Comparison of ENCODE assay signal across 1 cellular context in the genomic region with DNA sequence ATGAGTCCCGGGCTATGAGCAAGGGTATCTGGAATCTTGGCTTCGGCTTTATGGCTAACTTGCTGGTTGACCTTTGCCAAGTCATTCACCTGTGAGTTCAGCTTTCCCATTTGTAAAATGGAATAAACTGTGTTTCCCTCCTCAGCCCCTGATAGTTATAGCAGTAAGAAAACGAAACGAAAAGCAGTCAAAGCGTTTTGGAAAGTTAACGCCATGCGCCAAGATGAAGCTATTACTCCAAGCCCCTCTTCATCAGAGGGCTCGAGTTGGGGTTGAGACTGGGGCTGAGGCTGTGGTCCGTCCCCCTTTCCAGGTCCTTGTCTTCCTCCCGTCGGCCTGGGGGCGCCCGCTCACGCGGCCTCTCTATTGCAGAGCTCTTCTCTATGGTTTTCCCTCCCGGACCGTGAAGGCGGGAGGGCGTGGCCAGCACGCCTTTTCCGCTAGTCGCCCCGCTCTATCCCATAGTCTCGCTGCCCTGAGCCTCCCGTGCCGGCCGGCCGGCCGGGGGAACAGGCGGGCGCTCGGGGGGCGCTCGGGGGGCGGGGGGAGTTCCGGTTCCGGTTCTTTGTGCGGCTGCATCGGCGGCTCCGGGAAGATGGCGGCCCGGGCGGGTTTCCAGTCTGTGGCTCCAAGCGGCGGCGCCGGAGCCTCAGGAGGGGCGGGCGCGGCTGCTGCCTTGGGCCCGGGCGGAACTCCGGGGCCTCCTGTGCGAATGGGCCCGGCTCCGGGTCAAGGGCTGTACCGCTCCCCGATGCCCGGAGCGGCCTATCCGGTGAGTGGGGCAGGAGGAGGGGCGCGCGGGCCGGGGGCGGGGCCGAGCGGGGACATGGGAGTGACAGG.
TF ChIP-seq lines count a peak whose summit lies in the region.

A gene (plus strand): TSS at position 568 of the 840 bp plus-strand sequence. CDS start 28 bp downstream, at position 596.

TF ChIP-seq in GM12878, 131 proteins besides CTCF, POLR2A, EP300 and RAD21 (continued from another document and continues in another):
- TF ChIP-seq, protein P1, sequence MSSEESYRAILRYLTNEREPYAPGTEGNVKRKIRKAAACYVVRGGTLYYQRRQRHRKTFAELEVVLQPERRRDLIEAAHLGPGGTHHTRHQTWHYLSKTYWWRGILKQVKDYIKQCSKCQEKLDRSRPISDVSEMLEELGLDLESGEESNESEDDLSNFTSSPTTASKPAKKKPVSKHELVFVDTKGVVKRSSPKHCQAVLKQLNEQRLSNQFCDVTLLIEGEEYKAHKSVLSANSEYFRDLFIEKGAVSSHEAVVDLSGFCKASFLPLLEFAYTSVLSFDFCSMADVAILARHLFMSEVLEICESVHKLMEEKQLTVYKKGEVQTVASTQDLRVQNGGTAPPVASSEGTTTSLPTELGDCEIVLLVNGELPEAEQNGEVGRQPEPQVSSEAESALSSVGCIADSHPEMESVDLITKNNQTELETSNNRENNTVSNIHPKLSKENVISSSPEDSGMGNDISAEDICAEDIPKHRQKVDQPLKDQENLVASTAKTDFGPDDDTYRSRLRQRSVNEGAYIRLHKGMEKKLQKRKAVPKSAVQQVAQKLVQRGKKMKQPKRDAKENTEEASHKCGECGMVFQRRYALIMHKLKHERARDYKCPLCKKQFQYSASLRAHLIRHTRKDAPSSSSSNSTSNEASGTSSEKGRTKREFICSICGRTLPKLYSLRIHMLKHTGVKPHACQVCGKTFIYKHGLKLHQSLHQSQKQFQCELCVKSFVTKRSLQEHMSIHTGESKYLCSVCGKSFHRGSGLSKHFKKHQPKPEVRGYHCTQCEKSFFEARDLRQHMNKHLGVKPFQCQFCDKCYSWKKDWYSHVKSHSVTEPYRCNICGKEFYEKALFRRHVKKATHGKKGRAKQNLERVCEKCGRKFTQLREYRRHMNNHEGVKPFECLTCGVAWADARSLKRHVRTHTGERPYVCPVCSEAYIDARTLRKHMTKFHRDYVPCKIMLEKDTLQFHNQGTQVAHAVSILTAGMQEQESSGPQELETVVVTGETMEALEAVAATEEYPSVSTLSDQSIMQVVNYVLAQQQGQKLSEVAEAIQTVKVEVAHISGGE (CRISPR knock-in tag; IDR thresholded peaks at IDR 0.05), result peak; percentile 51
- TF ChIP-seq MYC (IDR thresholded peaks at IDR 0.05; ENCODE audit: insufficient read depth, insufficient read length, insufficient replicate concordance, low read length, severe bottlenecking) (no peak), ZNF24 (IDR thresholded peaks at IDR 0.05) (0 out of 2 replicates have a peak, but pooled peaks have one; percentile 60), IKZF1 (conservative IDR thresholded peaks at IDR 0.05) (peak; percentile 76), CHD1 (IDR thresholded peaks at IDR 0.05; ENCODE audit: low read depth, low read length) (no peak), FOXK2 (IDR thresholded peaks at IDR 0.05) (no peak; the same call in 1 of the 2 replicates), NR2C1 (IDR thresholded peaks at IDR 0.05) (peak; percentile 42; the same call in 1 of the 2 replicates), LARP7 (IDR thresholded peaks at IDR 0.05) (peak; percentile 66; the same call in 1 of the 2 replicates), HCFC1 (IDR thresholded peaks at IDR 0.05; ENCODE audit: low read length) (peak; percentile 65; the same call in 1 of the 2 replicates), ETV6 (conservative IDR thresholded peaks at IDR 0.05 in 1 of 2, IDR thresholded peaks at IDR 0.05 in 1 of 2; ENCODE audit: borderline replicate concordance in 1 of 2, low read depth in 1 of 2) (no peak), KAT2A (conservative IDR thresholded peaks at IDR 0.05; ENCODE audit: control insufficient read depth, low read depth, low read length) (no peak), RBBP5 (conservative IDR thresholded peaks at IDR 0.05) (no peak), JUNB (IDR thresholded peaks at IDR 0.05) (no peak), CBX3 (IDR thresholded peaks at IDR 0.05; ENCODE audit: borderline replicate concordance, low read depth) (no peak), SREBF1 (IDR thresholded peaks at IDR 0.05; ENCODE audit: low read length) (no peak)
- TF ChIP-seq, protein P2, sequence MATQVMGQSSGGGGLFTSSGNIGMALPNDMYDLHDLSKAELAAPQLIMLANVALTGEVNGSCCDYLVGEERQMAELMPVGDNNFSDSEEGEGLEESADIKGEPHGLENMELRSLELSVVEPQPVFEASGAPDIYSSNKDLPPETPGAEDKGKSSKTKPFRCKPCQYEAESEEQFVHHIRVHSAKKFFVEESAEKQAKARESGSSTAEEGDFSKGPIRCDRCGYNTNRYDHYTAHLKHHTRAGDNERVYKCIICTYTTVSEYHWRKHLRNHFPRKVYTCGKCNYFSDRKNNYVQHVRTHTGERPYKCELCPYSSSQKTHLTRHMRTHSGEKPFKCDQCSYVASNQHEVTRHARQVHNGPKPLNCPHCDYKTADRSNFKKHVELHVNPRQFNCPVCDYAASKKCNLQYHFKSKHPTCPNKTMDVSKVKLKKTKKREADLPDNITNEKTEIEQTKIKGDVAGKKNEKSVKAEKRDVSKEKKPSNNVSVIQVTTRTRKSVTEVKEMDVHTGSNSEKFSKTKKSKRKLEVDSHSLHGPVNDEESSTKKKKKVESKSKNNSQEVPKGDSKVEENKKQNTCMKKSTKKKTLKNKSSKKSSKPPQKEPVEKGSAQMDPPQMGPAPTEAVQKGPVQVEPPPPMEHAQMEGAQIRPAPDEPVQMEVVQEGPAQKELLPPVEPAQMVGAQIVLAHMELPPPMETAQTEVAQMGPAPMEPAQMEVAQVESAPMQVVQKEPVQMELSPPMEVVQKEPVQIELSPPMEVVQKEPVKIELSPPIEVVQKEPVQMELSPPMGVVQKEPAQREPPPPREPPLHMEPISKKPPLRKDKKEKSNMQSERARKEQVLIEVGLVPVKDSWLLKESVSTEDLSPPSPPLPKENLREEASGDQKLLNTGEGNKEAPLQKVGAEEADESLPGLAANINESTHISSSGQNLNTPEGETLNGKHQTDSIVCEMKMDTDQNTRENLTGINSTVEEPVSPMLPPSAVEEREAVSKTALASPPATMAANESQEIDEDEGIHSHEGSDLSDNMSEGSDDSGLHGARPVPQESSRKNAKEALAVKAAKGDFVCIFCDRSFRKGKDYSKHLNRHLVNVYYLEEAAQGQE (IDR thresholded peaks at IDR 0.05; ENCODE audit: low read depth, low read length), result no peak
- TF ChIP-seq, protein P3, sequence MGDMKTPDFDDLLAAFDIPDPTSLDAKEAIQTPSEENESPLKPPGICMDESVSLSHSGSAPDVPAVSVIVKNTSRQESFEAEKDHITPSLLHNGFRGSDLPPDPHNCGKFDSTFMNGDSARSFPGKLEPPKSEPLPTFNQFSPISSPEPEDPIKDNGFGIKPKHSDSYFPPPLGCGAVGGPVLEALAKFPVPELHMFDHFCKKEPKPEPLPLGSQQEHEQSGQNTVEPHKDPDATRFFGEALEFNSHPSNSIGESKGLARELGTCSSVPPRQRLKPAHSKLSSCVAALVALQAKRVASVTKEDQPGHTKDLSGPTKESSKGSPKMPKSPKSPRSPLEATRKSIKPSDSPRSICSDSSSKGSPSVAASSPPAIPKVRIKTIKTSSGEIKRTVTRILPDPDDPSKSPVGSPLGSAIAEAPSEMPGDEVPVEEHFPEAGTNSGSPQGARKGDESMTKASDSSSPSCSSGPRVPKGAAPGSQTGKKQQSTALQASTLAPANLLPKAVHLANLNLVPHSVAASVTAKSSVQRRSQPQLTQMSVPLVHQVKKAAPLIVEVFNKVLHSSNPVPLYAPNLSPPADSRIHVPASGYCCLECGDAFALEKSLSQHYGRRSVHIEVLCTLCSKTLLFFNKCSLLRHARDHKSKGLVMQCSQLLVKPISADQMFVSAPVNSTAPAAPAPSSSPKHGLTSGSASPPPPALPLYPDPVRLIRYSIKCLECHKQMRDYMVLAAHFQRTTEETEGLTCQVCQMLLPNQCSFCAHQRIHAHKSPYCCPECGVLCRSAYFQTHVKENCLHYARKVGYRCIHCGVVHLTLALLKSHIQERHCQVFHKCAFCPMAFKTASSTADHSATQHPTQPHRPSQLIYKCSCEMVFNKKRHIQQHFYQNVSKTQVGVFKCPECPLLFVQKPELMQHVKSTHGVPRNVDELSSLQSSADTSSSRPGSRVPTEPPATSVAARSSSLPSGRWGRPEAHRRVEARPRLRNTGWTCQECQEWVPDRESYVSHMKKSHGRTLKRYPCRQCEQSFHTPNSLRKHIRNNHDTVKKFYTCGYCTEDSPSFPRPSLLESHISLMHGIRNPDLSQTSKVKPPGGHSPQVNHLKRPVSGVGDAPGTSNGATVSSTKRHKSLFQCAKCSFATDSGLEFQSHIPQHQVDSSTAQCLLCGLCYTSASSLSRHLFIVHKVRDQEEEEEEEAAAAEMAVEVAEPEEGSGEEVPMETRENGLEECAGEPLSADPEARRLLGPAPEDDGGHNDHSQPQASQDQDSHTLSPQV (IDR thresholded peaks at IDR 0.05), result peak; percentile 52; the same call in 1 of the 2 replicates
- TF ChIP-seq, protein P4, sequence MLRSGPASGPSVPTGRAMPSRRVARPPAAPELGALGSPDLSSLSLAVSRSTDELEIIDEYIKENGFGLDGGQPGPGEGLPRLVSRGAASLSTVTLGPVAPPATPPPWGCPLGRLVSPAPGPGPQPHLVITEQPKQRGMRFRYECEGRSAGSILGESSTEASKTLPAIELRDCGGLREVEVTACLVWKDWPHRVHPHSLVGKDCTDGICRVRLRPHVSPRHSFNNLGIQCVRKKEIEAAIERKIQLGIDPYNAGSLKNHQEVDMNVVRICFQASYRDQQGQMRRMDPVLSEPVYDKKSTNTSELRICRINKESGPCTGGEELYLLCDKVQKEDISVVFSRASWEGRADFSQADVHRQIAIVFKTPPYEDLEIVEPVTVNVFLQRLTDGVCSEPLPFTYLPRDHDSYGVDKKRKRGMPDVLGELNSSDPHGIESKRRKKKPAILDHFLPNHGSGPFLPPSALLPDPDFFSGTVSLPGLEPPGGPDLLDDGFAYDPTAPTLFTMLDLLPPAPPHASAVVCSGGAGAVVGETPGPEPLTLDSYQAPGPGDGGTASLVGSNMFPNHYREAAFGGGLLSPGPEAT (IDR thresholded peaks at IDR 0.05; ENCODE audit: low read depth), result no peak
- TF ChIP-seq, protein P5, sequence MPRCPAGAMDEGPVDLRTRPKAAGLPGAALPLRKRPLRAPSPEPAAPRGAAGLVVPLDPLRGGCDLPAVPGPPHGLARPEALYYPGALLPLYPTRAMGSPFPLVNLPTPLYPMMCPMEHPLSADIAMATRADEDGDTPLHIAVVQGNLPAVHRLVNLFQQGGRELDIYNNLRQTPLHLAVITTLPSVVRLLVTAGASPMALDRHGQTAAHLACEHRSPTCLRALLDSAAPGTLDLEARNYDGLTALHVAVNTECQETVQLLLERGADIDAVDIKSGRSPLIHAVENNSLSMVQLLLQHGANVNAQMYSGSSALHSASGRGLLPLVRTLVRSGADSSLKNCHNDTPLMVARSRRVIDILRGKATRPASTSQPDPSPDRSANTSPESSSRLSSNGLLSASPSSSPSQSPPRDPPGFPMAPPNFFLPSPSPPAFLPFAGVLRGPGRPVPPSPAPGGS (IDR thresholded peaks at IDR 0.05; ENCODE audit: borderline replicate concordance, insufficient read depth, low read depth, low read length, poor library complexity, severe bottlenecking), result no peak
- TF ChIP-seq, protein P6, sequence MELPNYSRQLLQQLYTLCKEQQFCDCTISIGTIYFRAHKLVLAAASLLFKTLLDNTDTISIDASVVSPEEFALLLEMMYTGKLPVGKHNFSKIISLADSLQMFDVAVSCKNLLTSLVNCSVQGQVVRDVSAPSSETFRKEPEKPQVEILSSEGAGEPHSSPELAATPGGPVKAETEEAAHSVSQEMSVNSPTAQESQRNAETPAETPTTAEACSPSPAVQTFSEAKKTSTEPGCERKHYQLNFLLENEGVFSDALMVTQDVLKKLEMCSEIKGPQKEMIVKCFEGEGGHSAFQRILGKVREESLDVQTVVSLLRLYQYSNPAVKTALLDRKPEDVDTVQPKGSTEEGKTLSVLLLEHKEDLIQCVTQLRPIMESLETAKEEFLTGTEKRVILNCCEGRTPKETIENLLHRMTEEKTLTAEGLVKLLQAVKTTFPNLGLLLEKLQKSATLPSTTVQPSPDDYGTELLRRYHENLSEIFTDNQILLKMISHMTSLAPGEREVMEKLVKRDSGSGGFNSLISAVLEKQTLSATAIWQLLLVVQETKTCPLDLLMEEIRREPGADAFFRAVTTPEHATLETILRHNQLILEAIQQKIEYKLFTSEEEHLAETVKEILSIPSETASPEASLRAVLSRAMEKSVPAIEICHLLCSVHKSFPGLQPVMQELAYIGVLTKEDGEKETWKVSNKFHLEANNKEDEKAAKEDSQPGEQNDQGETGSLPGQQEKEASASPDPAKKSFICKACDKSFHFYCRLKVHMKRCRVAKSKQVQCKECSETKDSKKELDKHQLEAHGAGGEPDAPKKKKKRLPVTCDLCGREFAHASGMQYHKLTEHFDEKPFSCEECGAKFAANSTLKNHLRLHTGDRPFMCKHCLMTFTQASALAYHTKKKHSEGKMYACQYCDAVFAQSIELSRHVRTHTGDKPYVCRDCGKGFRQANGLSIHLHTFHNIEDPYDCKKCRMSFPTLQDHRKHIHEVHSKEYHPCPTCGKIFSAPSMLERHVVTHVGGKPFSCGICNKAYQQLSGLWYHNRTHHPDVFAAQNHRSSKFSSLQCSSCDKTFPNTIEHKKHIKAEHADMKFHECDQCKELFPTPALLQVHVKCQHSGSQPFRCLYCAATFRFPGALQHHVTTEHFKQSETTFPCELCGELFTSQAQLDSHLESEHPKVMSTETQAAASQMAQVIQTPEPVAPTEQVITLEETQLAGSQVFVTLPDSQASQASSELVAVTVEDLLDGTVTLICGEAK (IDR thresholded peaks at IDR 0.05; ENCODE audit: borderline replicate concordance), result peak; percentile 61; the same call in 1 of the 2 replicates
- TF ChIP-seq, protein P7, sequence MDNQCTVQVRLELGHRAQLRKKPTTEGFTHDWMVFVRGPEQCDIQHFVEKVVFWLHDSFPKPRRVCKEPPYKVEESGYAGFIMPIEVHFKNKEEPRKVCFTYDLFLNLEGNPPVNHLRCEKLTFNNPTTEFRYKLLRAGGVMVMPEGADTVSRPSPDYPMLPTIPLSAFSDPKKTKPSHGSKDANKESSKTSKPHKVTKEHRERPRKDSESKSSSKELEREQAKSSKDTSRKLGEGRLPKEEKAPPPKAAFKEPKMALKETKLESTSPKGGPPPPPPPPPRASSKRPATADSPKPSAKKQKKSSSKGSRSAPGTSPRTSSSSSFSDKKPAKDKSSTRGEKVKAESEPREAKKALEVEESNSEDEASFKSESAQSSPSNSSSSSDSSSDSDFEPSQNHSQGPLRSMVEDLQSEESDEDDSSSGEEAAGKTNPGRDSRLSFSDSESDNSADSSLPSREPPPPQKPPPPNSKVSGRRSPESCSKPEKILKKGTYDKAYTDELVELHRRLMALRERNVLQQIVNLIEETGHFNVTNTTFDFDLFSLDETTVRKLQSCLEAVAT (IDR thresholded peaks at IDR 0.05), result no peak; the same call in 1 of the 2 replicates
- TF ChIP-seq, protein P8, sequence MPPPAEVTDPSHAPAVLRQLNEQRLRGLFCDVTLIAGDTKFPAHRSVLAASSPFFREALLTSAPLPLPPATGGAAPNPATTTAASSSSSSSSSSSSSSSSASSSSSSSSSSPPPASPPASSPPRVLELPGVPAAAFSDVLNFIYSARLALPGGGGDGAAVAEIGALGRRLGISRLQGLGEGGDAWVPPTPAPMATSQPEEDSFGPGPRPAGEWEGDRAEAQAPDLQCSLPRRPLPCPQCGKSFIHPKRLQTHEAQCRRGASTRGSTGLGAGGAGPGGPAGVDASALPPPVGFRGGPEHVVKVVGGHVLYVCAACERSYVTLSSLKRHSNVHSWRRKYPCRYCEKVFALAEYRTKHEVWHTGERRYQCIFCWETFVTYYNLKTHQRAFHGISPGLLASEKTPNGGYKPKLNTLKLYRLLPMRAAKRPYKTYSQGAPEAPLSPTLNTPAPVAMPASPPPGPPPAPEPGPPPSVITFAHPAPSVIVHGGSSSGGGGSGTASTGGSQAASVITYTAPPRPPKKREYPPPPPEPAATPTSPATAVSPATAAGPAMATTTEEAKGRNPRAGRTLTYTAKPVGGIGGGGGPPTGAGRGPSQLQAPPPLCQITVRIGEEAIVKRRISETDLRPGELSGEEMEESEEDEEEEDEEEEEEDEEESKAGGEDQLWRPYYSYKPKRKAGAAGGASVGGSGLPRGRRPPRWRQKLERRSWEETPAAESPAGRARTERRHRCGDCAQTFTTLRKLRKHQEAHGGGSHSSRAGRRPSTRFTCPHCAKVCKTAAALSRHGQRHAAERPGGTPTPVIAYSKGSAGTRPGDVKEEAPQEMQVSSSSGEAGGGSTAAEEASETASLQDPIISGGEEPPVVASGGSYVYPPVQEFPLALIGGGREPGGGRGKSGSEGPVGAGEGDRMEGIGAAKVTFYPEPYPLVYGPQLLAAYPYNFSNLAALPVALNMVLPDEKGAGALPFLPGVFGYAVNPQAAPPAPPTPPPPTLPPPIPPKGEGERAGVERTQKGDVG (CRISPR knock-in tag; IDR thresholded peaks at IDR 0.05), result no peak
